ENCODE assay signal across 1 cellular context in genomic region chr13:77480071-77480470, GRCh38.
TF ChIP-seq lines count a peak whose summit lies in the region.

No MANE protein-coding gene starts in this region.

TF ChIP-seq in H1, 55 proteins besides CTCF, POLR2A, EP300 and RAD21 (continued from another document):
- TF ChIP-seq SRF (IDR thresholded peaks at IDR 0.05; ENCODE audit: low read depth, low read length) (no peak), POU5F1 (IDR thresholded peaks at IDR 0.05; ENCODE audit: low read depth, low read length) (no peak), CBX8 (IDR thresholded peaks at IDR 0.05; ENCODE audit: borderline replicate concordance, low read depth, low read length) (no peak), BACH1 (IDR thresholded peaks at IDR 0.05; ENCODE audit: low read length) (no peak), CHD7 (IDR thresholded peaks at IDR 0.05; ENCODE audit: insufficient replicate concordance, low read length) (no peak), SAP30 (IDR thresholded peaks at IDR 0.05; ENCODE audit: insufficient read depth, insufficient replicate concordance, low read length) (no peak), POLR2AphosphoS5 (IDR thresholded peaks at IDR 0.05; ENCODE audit: low read depth, low read length) (no peak), CTBP2 (IDR thresholded peaks at IDR 0.05; ENCODE audit: borderline replicate concordance, insufficient read depth, insufficient read length, low read length) (no peak), BRCA1 (IDR thresholded peaks at IDR 0.05; ENCODE audit: low read depth, low read length) (no peak), EGR1 (IDR thresholded peaks at IDR 0.05; ENCODE audit: borderline replicate concordance, low read depth, low read length) (no peak), CREB1 (IDR thresholded peaks at IDR 0.05) (no peak), GABPA (IDR thresholded peaks at IDR 0.05; ENCODE audit: borderline replicate concordance, insufficient read depth, low read length) (no peak), KDM4A (IDR thresholded peaks at IDR 0.05; ENCODE audit: low read depth, low read length, severe bottlenecking) (no peak), ZNF274 (IDR thresholded peaks at IDR 0.05; ENCODE audit: borderline replicate concordance, extremely low read depth, low read length) (no peak), SP2 (IDR thresholded peaks at IDR 0.05; ENCODE audit: low read length) (no peak), TBP (IDR thresholded peaks at IDR 0.05; ENCODE audit: low read depth, low read length) (no peak)
